21 cellular contexts compared by ENCODE assay signal in the genomic region with DNA sequence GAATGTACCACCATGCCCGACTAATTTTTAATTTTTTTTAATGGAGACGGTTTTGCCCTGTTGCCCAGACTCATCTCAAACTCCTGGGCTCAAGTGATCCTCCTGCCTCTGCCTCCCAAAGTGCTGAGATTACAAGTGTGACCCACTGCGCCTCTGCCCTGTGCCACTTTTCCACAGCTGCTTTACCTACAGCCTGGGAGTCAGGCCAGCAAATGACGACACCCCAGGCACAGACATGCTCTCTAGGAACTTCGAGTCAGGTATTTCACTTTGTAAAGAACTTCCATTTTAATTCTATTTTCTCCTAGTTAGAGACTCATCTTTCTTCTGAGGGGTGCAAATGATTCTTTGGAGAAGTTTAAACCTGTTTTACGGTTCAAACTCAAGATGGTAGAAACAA.
DNase-seq lines count a peak whose midpoint lies in the region; ATAC-seq and TF ChIP-seq lines count a peak whose summit lies in the region.
"Had no signal": no experiment of that assay in that cellular context is flagged by ENCODE, and none has a peak within 500 bp of the region (broad histone marks: within the 10 kb centered on the region; RNA-seq: fewer than 3 reads in every experiment).

No MANE protein-coding gene starts in this region.

- H3K27ac ChIP-seq in OCI-LY1 (ENCODE audit: low read depth, low read length, poor library complexity, severe bottlenecking) (peak overlapping the region; percentile 72), body of pancreas (no peak overlapping the region), tibial artery (peak overlapping the region; percentile 16 to 42)

- H2AFZ ChIP-seq in OCI-LY1 (ENCODE audit: low read length) = no peak overlapping the region

- H3K9me2 ChIP-seq in OCI-LY1 (ENCODE audit: low read depth, low read length) = no peaks in the 10 kb centered on the region

- TF ChIP-seq POLR2A in body of pancreas (IDR thresholded peaks at IDR 0.05) = no peak

- H3K36me3 Mint-ChIP-seq in memory B cell = peaks cover 4% of the 10 kb centered on the region

- H3K36me3 ChIP-seq in OCI-LY1 (ENCODE audit: insufficient read depth, low read length) (no peaks in the 10 kb centered on the region), body of pancreas (replicated peaks in 1 of 2; ENCODE audit: insufficient read depth in 1 of 2, low read depth in 2 of 2) (no peaks in the 10 kb centered on the region), tibial artery (no peaks in the 10 kb centered on the region)

- H3K27me3 ChIP-seq in OCI-LY1 (ENCODE audit: insufficient read depth, low read length) (no peaks in the 10 kb centered on the region), body of pancreas (no peaks in the 10 kb centered on the region), tibial artery (no peaks in the 10 kb centered on the region)

- TF ChIP-seq CTCF in OCI-LY1 (IDR thresholded peaks at IDR 0.05; ENCODE audit: low read length) (no peak), body of pancreas (IDR thresholded peaks at IDR 0.05) (no peak), tibial artery (IDR thresholded peaks at IDR 0.05) (no peak)

- no peaks in the 10 kb centered on the region for H3K9me3 ChIP-seq in OCI-LY1 (ENCODE audit: low read length)
- H3K9me3 ChIP-seq in body of pancreas = no peaks in the 10 kb centered on the region
- no peaks in the 10 kb centered on the region for H3K9me3 ChIP-seq in tibial artery

- H3K4me2 ChIP-seq in OCI-LY1 (ENCODE audit: low read length) = no peak overlapping the region

- H3F3A ChIP-seq in OCI-LY1 (ENCODE audit: insufficient read depth, low read length) = no peaks in the 10 kb centered on the region

- H3K4me3 Mint-ChIP-seq in memory B cell = no peak overlapping the region
- H3K4me3 Mint-ChIP-seq: CD8-positive, alpha-beta memory T cell had no signal

- H3K9me3 Mint-ChIP-seq in memory B cell = no peaks in the 10 kb centered on the region
- H3K9me3 Mint-ChIP-seq: CD8-positive, alpha-beta memory T cell had no signal

- H4K20me1 ChIP-seq in OCI-LY1 (ENCODE audit: insufficient read depth, low read length) = no peaks in the 10 kb centered on the region

- H3K4me1 Mint-ChIP-seq in memory B cell = peaks cover 47% of the 10 kb centered on the region

- DNase-seq in body of pancreas (peak; percentile 67 to 86 (median 71)), memory B cell (ENCODE audit: low spot score in 2 of 2) (no peak), tibial artery (no peak), NCI-H2107 (lab: John Stamatoyannopoulos, UW) (no peak), GM03348 (ENCODE audit: low spot score) (no peak)
- DNase-seq: C1 segment of cervical spinal cord; CD8-positive, alpha-beta memory T cell; DMS 273 treated with DMSO at 0.1 percent for 48 hours; DMS79 treated with DMSO at 0.1 percent for 48 hours; Kasumi-1; MV-4-11; NCI-H1105; NCI-H1436 treated with DMSO at 0.1 percent for 48 hours; NCI-H1930; NCI-H526 treated with DMSO at 0.1 percent for 48 hours; RPMI8226; SHP77 had no signal

- no peak overlapping the region for H3K4me3 ChIP-seq in OCI-LY1 (ENCODE audit: low read depth, low read length, poor library complexity, severe bottlenecking)
- no peak overlapping the region for H3K4me3 ChIP-seq in body of pancreas
- no peak overlapping the region for H3K4me3 ChIP-seq in tibial artery
- H3K4me3 ChIP-seq: K562 had no signal

- intact Hi-C loops in body of pancreas (cut with DNase I) = no loop called here
- intact Hi-C loops in tibial artery (cut with DNase I; ENCODE audit: low total_unique reads) = no loop called here

- ATAC-seq in body of pancreas (peak; percentile 83), memory B cell (ENCODE audit: low read depth) (no peak), HG02610 (IDR thresholded peaks at IDR 0.05; ENCODE audit: unreplicated experiment) (no peak)
- ATAC-seq: HCT116, K562 had no signal

- H3K4me1 ChIP-seq in OCI-LY1 (ENCODE audit: insufficient read depth, low read length, severe bottlenecking) (peaks cover 89% of the 10 kb centered on the region), body of pancreas (peaks cover 20% of the 10 kb centered on the region), tibial artery (peaks cover 0 to 82% (median 40%) of the 10 kb centered on the region in 4 donors)

- WGBS in body of pancreas, 2 donors = 63 to 77% methylated on average over 6 of the region's 6 CpGs

- H3K79me2 ChIP-seq in OCI-LY1 (ENCODE audit: insufficient read depth, low read length) = no peaks in the 10 kb centered on the region

- H3K27ac Mint-ChIP-seq in memory B cell = peak overlapping the region; percentile 17

- H3K27me3 Mint-ChIP-seq in memory B cell = no peaks in the 10 kb centered on the region

- no peak overlapping the region for H3K9ac ChIP-seq in OCI-LY1 (ENCODE audit: low read length)

Comparison
In these comparisons a context has a peak if more than half of its experiments do, and no peak if none do; other contexts are left out.
1. H3K27ac ChIP-seq: peak in OCI-LY1 (single experiment) and tibial artery (2 of 2); none in body of pancreas (0 of 4).
2. DNase-seq: peak in body of pancreas (4 of 4); none in memory B cell (0 of 2), tibial artery (0 of 2), NCI-H2107 (single experiment) and GM03348 (single experiment).